Comparison of ENCODE assay signal across 15 cellular contexts in genomic region chr19:1015782-1016646, GRCh38. TPM values are rescaled to one million over a fixed set of nuclear protein-coding genes. Genes with fewer than 3 reads are reported as not detected.
A peak's percentile ranks its signal among the peaks of the same experiment; 100 is the strongest.
DNase-seq lines count a peak whose midpoint lies in the region; ATAC-seq, FAIRE-seq and TF ChIP-seq lines count a peak whose summit lies in the region.
"Had no signal": no experiment of that assay in that cellular context is flagged by ENCODE, and none has a peak within 500 bp of the region (broad histone marks: within the 10 kb centered on the region; RNA-seq: fewer than 3 reads in every experiment).

No MANE protein-coding gene starts in this region.

- H3K27ac Mint-ChIP-seq in activated CD4-positive, alpha-beta memory T cell treated with anti-CD3 and anti-CD28 coated beads for 36 hours: no peak overlapping the region
- no peak overlapping the region for H3K27ac Mint-ChIP-seq in activated CD4-positive, alpha-beta memory T cell treated with anti-CD3 and anti-CD28 coated beads, Interleukin-2, amount 10 ng/mL, durations not matched to agents 7 days and 5 days
- peak overlapping the region; percentile 38 for H3K27ac Mint-ChIP-seq in activated CD8-positive, alpha-beta T cell treated with anti-CD3 and anti-CD28 coated beads for 36 hours
- peak overlapping the region; percentile 94 for H3K27ac Mint-ChIP-seq in stimulated activated memory B cell treated with anti-CD40 and anti-IgM and Interleukin-4, amounts not matched to agents 10 μg/mL and 1 μg/mL and 100 μg/mL, for 72 hours

- no peak for ATAC-seq in activated CD8-positive, alpha-beta T cell treated with anti-CD3 and anti-CD28 coated beads for 36 hours
- no peak for ATAC-seq in stimulated activated memory B cell treated with anti-CD40 and anti-IgM and Interleukin-4, amounts not matched to agents 10 μg/mL and 1 μg/mL and 100 μg/mL, for 72 hours
- no peak for ATAC-seq in GM21529 (IDR thresholded peaks at IDR 0.05; ENCODE audit: unreplicated experiment)
- ATAC-seq in HG02588 (IDR thresholded peaks at IDR 0.05; ENCODE audit: unreplicated experiment): no peak

- peaks cover 6% of the 10 kb centered on the region for H3K36me3 Mint-ChIP-seq in activated CD4-positive, alpha-beta memory T cell treated with anti-CD3 and anti-CD28 coated beads for 36 hours
- H3K36me3 Mint-ChIP-seq in activated CD4-positive, alpha-beta memory T cell treated with anti-CD3 and anti-CD28 coated beads, Interleukin-2, amount 10 ng/mL, durations not matched to agents 7 days and 5 days (ENCODE audit: low read depth): peaks cover 23% of the 10 kb centered on the region
- H3K36me3 Mint-ChIP-seq in activated CD8-positive, alpha-beta T cell treated with anti-CD3 and anti-CD28 coated beads for 36 hours (ENCODE audit: low read depth): peaks cover 14% of the 10 kb centered on the region
- peaks cover 10% of the 10 kb centered on the region for H3K36me3 Mint-ChIP-seq in stimulated activated memory B cell treated with anti-CD40 and anti-IgM and Interleukin-4, amounts not matched to agents 10 μg/mL and 1 μg/mL and 100 μg/mL, for 72 hours

- no peak overlapping the region for H3K4me3 ChIP-seq in kidney (ENCODE audit: low read length in 2 of 2)
- H3K4me3 ChIP-seq: body of pancreas, mucosa of descending colon had no signal

- intact Hi-C loops in activated CD4-positive, alpha-beta memory T cell treated with anti-CD3 and anti-CD28 coated beads for 36 hours (cut with micrococcal nuclease): no loop called here
- intact Hi-C loops in activated CD8-positive, alpha-beta T cell treated with anti-CD3 and anti-CD28 coated beads for 36 hours (cut with micrococcal nuclease): no loop called here
- intact Hi-C loops in kidney (cut with DNase I): no loop called here

- H3K9ac ChIP-seq in kidney (ENCODE audit: low read length in 2 of 2): no peak overlapping the region

- POLR2A ChIA-PET in activated CD4-positive, alpha-beta memory T cell treated with anti-CD3 and anti-CD28 coated beads for 36 hours (lab: Charles Lee): no interaction called here
- POLR2A ChIA-PET in activated CD4-positive, alpha-beta memory T cell treated with anti-CD3 and anti-CD28 coated beads, Interleukin-2, amount 10 ng/mL, durations not matched to agents 7 days and 5 days (lab: Charles Lee): interaction anchor here (1.1 to 2.6 kb wide), 3 partner anchors 9 to 19 kb away, joined by 3 to 6 read pairs (median 5); no protein-coding TSS in a partner anchor
- POLR2A ChIA-PET in activated CD8-positive, alpha-beta T cell treated with anti-CD3 and anti-CD28 coated beads for 36 hours (lab: Charles Lee): interaction anchor here (0.7 to 3.0 kb wide), 6 partner anchors 10 to 234 kb away, joined by 3 to 13 read pairs (median 4); no protein-coding TSS in a partner anchor

- no peak overlapping the region for H3K27ac ChIP-seq in kidney (ENCODE audit: low read depth in 2 of 2, low read length in 2 of 2)
- H3K27ac ChIP-seq: foreskin keratinocyte had no signal

- no peaks in the 10 kb centered on the region for H3K9me3 ChIP-seq in kidney (ENCODE audit: control insufficient read depth in 1 of 2, low read length in 2 of 2)
- H3K9me3 ChIP-seq: body of pancreas, mucosa of descending colon had no signal

- no peak overlapping the region for H3K4me3 Mint-ChIP-seq in activated CD4-positive, alpha-beta memory T cell treated with anti-CD3 and anti-CD28 coated beads for 36 hours
- no peak overlapping the region for H3K4me3 Mint-ChIP-seq in activated CD4-positive, alpha-beta memory T cell treated with anti-CD3 and anti-CD28 coated beads, Interleukin-2, amount 10 ng/mL, durations not matched to agents 7 days and 5 days
- no peak overlapping the region for H3K4me3 Mint-ChIP-seq in activated CD8-positive, alpha-beta T cell treated with anti-CD3 and anti-CD28 coated beads for 36 hours
- H3K4me3 Mint-ChIP-seq in stimulated activated memory B cell treated with anti-CD40 and anti-IgM and Interleukin-4, amounts not matched to agents 10 μg/mL and 1 μg/mL and 100 μg/mL, for 72 hours: peak overlapping the region; percentile 18

- peaks cover 39% of the 10 kb centered on the region for H3K4me1 Mint-ChIP-seq in activated CD4-positive, alpha-beta memory T cell treated with anti-CD3 and anti-CD28 coated beads for 36 hours (ENCODE audit: low read depth)
- H3K4me1 Mint-ChIP-seq in activated CD4-positive, alpha-beta memory T cell treated with anti-CD3 and anti-CD28 coated beads, Interleukin-2, amount 10 ng/mL, durations not matched to agents 7 days and 5 days: peaks cover 41% of the 10 kb centered on the region
- H3K4me1 Mint-ChIP-seq in activated CD8-positive, alpha-beta T cell treated with anti-CD3 and anti-CD28 coated beads for 36 hours (ENCODE audit: low read depth): peaks cover 33% of the 10 kb centered on the region
- H3K4me1 Mint-ChIP-seq in stimulated activated memory B cell treated with anti-CD40 and anti-IgM and Interleukin-4, amounts not matched to agents 10 μg/mL and 1 μg/mL and 100 μg/mL, for 72 hours: peaks cover 59% of the 10 kb centered on the region

- TF ChIP-seq CTCF in activated CD8-positive, alpha-beta T cell treated with anti-CD3 and anti-CD28 coated beads for 36 hours (IDR thresholded peaks at IDR 0.05): no peak
- TF ChIP-seq CTCF in kidney (IDR thresholded peaks at IDR 0.05; ENCODE audit: borderline replicate concordance, extremely low read depth, insufficient read depth): no peak

- CTCF ChIA-PET in activated CD4-positive, alpha-beta memory T cell treated with anti-CD3 and anti-CD28 coated beads for 36 hours (lab: Charles Lee): no interaction called here
- CTCF ChIA-PET in activated CD4-positive, alpha-beta memory T cell treated with anti-CD3 and anti-CD28 coated beads, Interleukin-2, amount 10 ng/mL, durations not matched to agents 7 days and 5 days (lab: Charles Lee): no interaction called here
- CTCF ChIA-PET in activated CD8-positive, alpha-beta T cell treated with anti-CD3 and anti-CD28 coated beads for 36 hours (lab: Charles Lee): interaction anchor here (0.9 kb wide), 1 partner anchor 17 kb away, joined by 3 read pairs; no protein-coding TSS in a partner anchor

- peaks cover 0 to 10% of the 10 kb centered on the region in 2 donors for H3K36me3 ChIP-seq in kidney (ENCODE audit: control insufficient read depth in 1 of 2, insufficient read depth in 2 of 2, low read length in 2 of 2)

- peak; percentile 26 for DNase-seq in activated CD4-positive, alpha-beta memory T cell treated with anti-CD3 and anti-CD28 coated beads for 36 hours
- no peak for DNase-seq in activated CD4-positive, alpha-beta memory T cell treated with anti-CD3 and anti-CD28 coated beads, Interleukin-2, amount 10 ng/mL, durations not matched to agents 7 days and 5 days
- DNase-seq in activated CD8-positive, alpha-beta T cell treated with anti-CD3 and anti-CD28 coated beads for 36 hours: no peak
- peak; percentile 73 for DNase-seq in kidney
- no peak for DNase-seq in NK-92 treated with Interleukin-12 subunit alpha and Interleukin-12 subunit beta, amount 100 ng/mL, for 24 hours (lab: John Stamatoyannopoulos, UW)
- DNase-seq: activated CD4-positive, alpha-beta T cell treated with anti-CD3 and anti-CD28 coated beads, Interleukin-2, amount 50 U/mL, for 4 hours; NCI-H1930 had no signal

- H3K9me3 Mint-ChIP-seq in activated CD4-positive, alpha-beta memory T cell treated with anti-CD3 and anti-CD28 coated beads for 36 hours: no peaks in the 10 kb centered on the region
- no peaks in the 10 kb centered on the region for H3K9me3 Mint-ChIP-seq in activated CD4-positive, alpha-beta memory T cell treated with anti-CD3 and anti-CD28 coated beads, Interleukin-2, amount 10 ng/mL, durations not matched to agents 7 days and 5 days
- no peaks in the 10 kb centered on the region for H3K9me3 Mint-ChIP-seq in activated CD8-positive, alpha-beta T cell treated with anti-CD3 and anti-CD28 coated beads for 36 hours
- no peaks in the 10 kb centered on the region for H3K9me3 Mint-ChIP-seq in stimulated activated memory B cell treated with anti-CD40 and anti-IgM and Interleukin-4, amounts not matched to agents 10 μg/mL and 1 μg/mL and 100 μg/mL, for 72 hours

- H3K27me3 Mint-ChIP-seq in activated CD4-positive, alpha-beta memory T cell treated with anti-CD3 and anti-CD28 coated beads for 36 hours: no peaks in the 10 kb centered on the region
- no peaks in the 10 kb centered on the region for H3K27me3 Mint-ChIP-seq in activated CD4-positive, alpha-beta memory T cell treated with anti-CD3 and anti-CD28 coated beads, Interleukin-2, amount 10 ng/mL, durations not matched to agents 7 days and 5 days
- H3K27me3 Mint-ChIP-seq in activated CD8-positive, alpha-beta T cell treated with anti-CD3 and anti-CD28 coated beads for 36 hours: no peaks in the 10 kb centered on the region
- H3K27me3 Mint-ChIP-seq in stimulated activated memory B cell treated with anti-CD40 and anti-IgM and Interleukin-4, amounts not matched to agents 10 μg/mL and 1 μg/mL and 100 μg/mL, for 72 hours: no peaks in the 10 kb centered on the region

- FAIRE-seq in kidney (lab: Jason Lieb, UNC): no peak
- FAIRE-seq: GM19239 had no signal

- H3K4me1 ChIP-seq in kidney (ENCODE audit: control insufficient read depth in 1 of 2, insufficient read depth in 1 of 2, low read depth in 1 of 2, low read length in 2 of 2): peaks cover 8 to 46% of the 10 kb centered on the region in 2 donors

RNA-seq across cellular contexts. Expression of gene TMEM259, which starts 4.9 kb away (rescaled TPM):
- total RNA-seq in activated CD4-positive, alpha-beta memory T cell treated with anti-CD3 and anti-CD28 coated beads for 36 hours: 100 to 1,000 TPM; 107 to 109 TPM
- 100 to 1,000 TPM; 181 TPM for total RNA-seq in activated CD4-positive, alpha-beta memory T cell treated with anti-CD3 and anti-CD28 coated beads, Interleukin-2, amount 10 ng/mL, durations not matched to agents 7 days and 5 days
- total RNA-seq in activated CD8-positive, alpha-beta T cell treated with anti-CD3 and anti-CD28 coated beads for 36 hours: 100 to 1,000 TPM; 115 to 117 TPM
- 180 TPM for total RNA-seq in kidney
- 129 TPM for polyA plus RNA-seq in kidney (ENCODE audit: insufficient read depth, low read depth, low replicate concordance)

RNA-seq across cellular contexts. Expression of gene RNU6-2, which starts 5.3 kb away (rescaled TPM):
- not detected for total RNA-seq in activated CD4-positive, alpha-beta memory T cell treated with anti-CD3 and anti-CD28 coated beads for 36 hours
- not detected for total RNA-seq in activated CD4-positive, alpha-beta memory T cell treated with anti-CD3 and anti-CD28 coated beads, Interleukin-2, amount 10 ng/mL, durations not matched to agents 7 days and 5 days
- total RNA-seq in activated CD8-positive, alpha-beta T cell treated with anti-CD3 and anti-CD28 coated beads for 36 hours: not detected
- not detected for total RNA-seq in kidney
- not detected for polyA plus RNA-seq in kidney (ENCODE audit: insufficient read depth, low read depth, low replicate concordance)
- total RNA-seq: body of pancreas, foreskin keratinocyte, mucosa of descending colon, SK-MEL-5 had no signal
- polyA plus RNA-seq: foreskin keratinocyte had no signal

RNA-seq across cellular contexts. Expression of gene CNN2, which starts 10.4 kb away (rescaled TPM):
- 100 to 1,000 TPM; 123 to 130 TPM for total RNA-seq in activated CD4-positive, alpha-beta memory T cell treated with anti-CD3 and anti-CD28 coated beads for 36 hours
- 100 to 1,000 TPM; 513 to 519 TPM for total RNA-seq in activated CD4-positive, alpha-beta memory T cell treated with anti-CD3 and anti-CD28 coated beads, Interleukin-2, amount 10 ng/mL, durations not matched to agents 7 days and 5 days
- 10 to 100 TPM; 97.4 to 98.3 TPM for total RNA-seq in activated CD8-positive, alpha-beta T cell treated with anti-CD3 and anti-CD28 coated beads for 36 hours
- 131 TPM for total RNA-seq in kidney
- 64.1 TPM for polyA plus RNA-seq in kidney (ENCODE audit: insufficient read depth, low read depth, low replicate concordance)

RNA-seq across cellular contexts. Expression of gene GRIN3B, which starts 15.8 kb away (rescaled TPM):
- total RNA-seq in activated CD4-positive, alpha-beta memory T cell treated with anti-CD3 and anti-CD28 coated beads for 36 hours: not detected
- under 1 TPM in 1 of 2 experiments, not detected in 1; 0.08 TPM for total RNA-seq in activated CD4-positive, alpha-beta memory T cell treated with anti-CD3 and anti-CD28 coated beads, Interleukin-2, amount 10 ng/mL, durations not matched to agents 7 days and 5 days
- under 1 TPM in 1 of 2 experiments, not detected in 1; 0.07 TPM for total RNA-seq in activated CD8-positive, alpha-beta T cell treated with anti-CD3 and anti-CD28 coated beads for 36 hours
- 0.44 TPM for total RNA-seq in kidney
- 0.15 TPM for polyA plus RNA-seq in kidney (ENCODE audit: insufficient read depth, low read depth, low replicate concordance)
- total RNA-seq: mucosa of descending colon had no signal

RNA-seq across cellular contexts. Expression of gene ABCA7, which starts 23.9 kb away (rescaled TPM):
- total RNA-seq in activated CD4-positive, alpha-beta memory T cell treated with anti-CD3 and anti-CD28 coated beads for 36 hours: 10 to 100 TPM; 28.3 to 29.3 TPM
- 10 to 100 TPM; 92.7 to 95.1 TPM for total RNA-seq in activated CD4-positive, alpha-beta memory T cell treated with anti-CD3 and anti-CD28 coated beads, Interleukin-2, amount 10 ng/mL, durations not matched to agents 7 days and 5 days
- total RNA-seq in activated CD8-positive, alpha-beta T cell treated with anti-CD3 and anti-CD28 coated beads for 36 hours: 10 to 100 TPM; 14.0 to 14.6 TPM
- 20.4 TPM for total RNA-seq in kidney
- polyA plus RNA-seq in kidney (ENCODE audit: insufficient read depth, low read depth, low replicate concordance): 11.7 TPM

Comparison
In these comparisons a context has a peak if more than half of its experiments do, and no peak if none do; other contexts are left out.
1. DNase-seq: peak in activated CD4-positive, alpha-beta memory T cell treated with anti-CD3 and anti-CD28 coated beads for 36 hours (single experiment) and kidney (single experiment); none in activated CD4-positive, alpha-beta memory T cell treated with anti-CD3 and anti-CD28 coated beads, Interleukin-2, amount 10 ng/mL, durations not matched to agents 7 days and 5 days (single experiment), activated CD8-positive, alpha-beta T cell treated with anti-CD3 and anti-CD28 coated beads for 36 hours (single experiment) and NK-92 treated with Interleukin-12 subunit alpha and Interleukin-12 subunit beta, amount 100 ng/mL, for 24 hours (single experiment).
2. H3K27ac Mint-ChIP-seq: peak in activated CD8-positive, alpha-beta T cell treated with anti-CD3 and anti-CD28 coated beads for 36 hours (single experiment) and stimulated activated memory B cell treated with anti-CD40 and anti-IgM and Interleukin-4, amounts not matched to agents 10 μg/mL and 1 μg/mL and 100 μg/mL, for 72 hours (single experiment); none in activated CD4-positive, alpha-beta memory T cell treated with anti-CD3 and anti-CD28 coated beads for 36 hours (single experiment) and activated CD4-positive, alpha-beta memory T cell treated with anti-CD3 and anti-CD28 coated beads, Interleukin-2, amount 10 ng/mL, durations not matched to agents 7 days and 5 days (single experiment).